1 cellular context compared by ENCODE assay signal in genomic region chr2:39124000-39124769, GRCh38.
TF ChIP-seq lines count a peak whose summit lies in the region.

No MANE protein-coding gene starts in this region.

TF ChIP-seq in WTC11, 78 proteins besides CTCF, POLR2A, EP300 and RAD21 (continued from another document):
- TF ChIP-seq ERG (CRISPR knock-in tag; IDR thresholded peaks at IDR 0.05) = no peak
